Comparison of ENCODE assay signal across 1 cellular context in genomic region chr1:92299477-92300125, GRCh38.
A peak's percentile ranks its signal among the peaks of the same experiment; 100 is the strongest.
TF ChIP-seq lines count a peak whose summit lies in the region.

No MANE protein-coding gene starts in this region.

TF ChIP-seq in HEK293, 187 proteins besides CTCF, POLR2A, EP300 and RAD21:
- TF ChIP-seq ZNF704 (tag by site-specific recombination; IDR thresholded peaks at IDR 0.05) (no peak), FEZF1 (tag by site-specific recombination; IDR thresholded peaks at IDR 0.05) (no peak), ZBTB21 (tag by site-specific recombination; IDR thresholded peaks at IDR 0.05) (no peak), AEBP2 (tag by site-specific recombination; IDR thresholded peaks at IDR 0.05; ENCODE audit: borderline replicate concordance) (no peak), ZNF664 (tag by site-specific recombination; IDR thresholded peaks at IDR 0.05) (peak; percentile 94), IKZF3 (tag by site-specific recombination; IDR thresholded peaks at IDR 0.05) (no peak), ZBTB17 (tag by site-specific recombination; IDR thresholded peaks at IDR 0.05) (0 out of 2 replicates have a peak, but pooled peaks have one; percentile 23), ZNF2 (tag by site-specific recombination; IDR thresholded peaks at IDR 0.05) (0 out of 2 replicates have a peak, but pooled peaks have one; percentile 20), ZNF280D (tag by site-specific recombination; IDR thresholded peaks at IDR 0.05) (no peak), ATF2 (tag by site-specific recombination; IDR thresholded peaks at IDR 0.05; ENCODE audit: low read depth) (no peak), ZNF121 (tag by site-specific recombination; IDR thresholded peaks at IDR 0.05) (no peak), PRDM10 (tag by site-specific recombination; IDR thresholded peaks at IDR 0.05) (peak; percentile 97), ZEB2 (tag by site-specific recombination; IDR thresholded peaks at IDR 0.05) (no peak)
